8 cellular contexts compared by ENCODE assay signal in the genomic region with DNA sequence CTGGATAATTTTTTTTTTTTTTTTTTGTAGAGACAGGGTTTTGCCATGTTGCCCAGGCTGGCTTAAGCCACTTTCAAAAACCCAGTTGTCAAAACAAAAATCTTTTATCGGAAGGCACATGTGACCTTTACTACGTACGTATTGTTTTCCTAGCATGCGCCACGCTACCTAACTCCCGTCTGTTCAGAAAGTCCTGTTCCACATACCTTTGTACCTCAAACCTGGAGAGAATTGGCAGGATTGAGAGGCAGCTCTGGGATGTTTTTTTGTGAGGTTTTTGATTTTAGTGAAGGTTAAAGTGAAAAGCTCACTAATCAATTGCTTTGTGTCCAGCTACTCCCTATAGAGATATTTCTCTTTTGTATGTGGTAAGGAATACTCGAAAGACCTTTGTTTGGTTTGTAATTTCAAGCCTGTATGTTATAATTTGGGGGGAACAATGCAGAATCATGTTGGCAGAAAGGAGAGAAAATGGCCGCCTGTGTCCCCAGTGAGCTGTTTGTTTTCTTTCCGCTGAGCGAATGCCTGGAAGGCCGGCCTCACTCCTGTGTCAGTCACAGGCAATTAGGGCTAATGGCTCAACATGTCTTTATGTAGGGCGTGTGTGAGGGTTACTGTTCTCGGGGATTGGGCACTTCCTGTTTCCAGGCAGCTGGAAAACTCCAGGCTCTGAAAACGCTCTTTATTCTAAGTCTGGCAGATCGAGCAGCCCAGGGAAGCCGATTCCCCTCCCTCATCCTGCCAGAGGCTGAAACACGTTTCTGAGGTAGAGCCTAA.
DNase-seq lines count a peak whose midpoint lies in the region; ATAC-seq, FAIRE-seq and TF ChIP-seq lines count a peak whose summit lies in the region.

No MANE protein-coding gene starts in this region.

- H3K4me2 ChIP-seq in HepG2 (ENCODE audit: low read depth, low read length) = no peak overlapping the region

- POLR2A ChIA-PET in HepG2 (lab: Yijun Ruan, JAX) = no interaction called here

- CTCF ChIA-PET in HepG2 (lab: Yijun Ruan, JAX; ENCODE audit: low intra/inter-chr PET ratio, low total read pairs) = no interaction called here

- H3K79me2 ChIP-seq in HepG2 (ENCODE audit: insufficient read depth, low read length) = no peaks in the 10 kb centered on the region

- no peak for TF ChIP-seq EP300 in HepG2 (IDR thresholded peaks at IDR 0.05; ENCODE audit: low read depth in 2 of 2, low read length in 2 of 2)
- TF ChIP-seq EP300 in HepG2 (CRISPR knock-in tag; IDR thresholded peaks at IDR 0.05; ENCODE audit: borderline replicate concordance) = no peak
- TF ChIP-seq EP300 in suprapubic skin (IDR thresholded peaks at IDR 0.05) = no peak

- intact Hi-C loops in HepG2 (cut with micrococcal nuclease; ENCODE audit: unreplicated experiment) = no loop called here

- H3K27ac ChIP-seq in duodenal mucosa (ENCODE audit: low read depth, low read length) (peak overlapping the region; percentile 63), HepG2 (ENCODE audit: extremely low read length, insufficient read depth, low read length) (no peak overlapping the region), suprapubic skin (peak overlapping the region; percentile 87)

- H3K4me3 ChIP-seq in duodenal mucosa (ENCODE audit: low read depth in 1 of 2, low read length in 2 of 2) = no peak overlapping the region
- H3K4me3 ChIP-seq in HepG2 (replicated peaks in 1 of 3; ENCODE audit: insufficient read depth in 1 of 3, low read depth in 2 of 3, low read length in 3 of 3) = no peak overlapping the region
- H3K4me3 ChIP-seq in suprapubic skin = no peak overlapping the region

- H2AFZ ChIP-seq in HepG2 (ENCODE audit: low read length) = no peak overlapping the region

- H3K9ac ChIP-seq in duodenal mucosa (ENCODE audit: low read depth in 1 of 2, low read length in 2 of 2) = no peak overlapping the region
- no peak overlapping the region for H3K9ac ChIP-seq in HepG2 (ENCODE audit: insufficient read depth, low read depth, low read length)

- DNase-seq in NCI-H2196 (lab: John Stamatoyannopoulos, UW; ENCODE audit: unreplicated experiment) (peak; percentile 18), NCI-H2196 treated with DMSO at 0.1 percent for 48 hours (lab: John Stamatoyannopoulos, UW; ENCODE audit: unreplicated experiment) (no peak), HepG2 (ENCODE audit: low spot score) (no peak), suprapubic skin (ENCODE audit: low spot score in 2 of 2) (peak; percentile 79 to 82)
- DNase-seq in activated CD4-positive, alpha-beta T cell treated with anti-CD3 and anti-CD28 coated beads, Interleukin-2, amount 50 U/mL, for 1 hour = no peak

- no peaks in the 10 kb centered on the region for H4K20me1 ChIP-seq in HepG2 (ENCODE audit: insufficient read depth, low read length)

- H3K36me3 ChIP-seq in duodenal mucosa (ENCODE audit: control insufficient read depth in 1 of 2, insufficient read depth in 2 of 2, low read length in 2 of 2) (peaks cover 7 to 40% of the 10 kb centered on the region in 2 donors), HepG2 (replicated peaks in 1 of 2; ENCODE audit: control insufficient read depth in 1 of 2, insufficient read depth in 2 of 2, low read length in 2 of 2) (peaks cover 16 to 33% of the 10 kb centered on the region in 2 experiments), suprapubic skin (peaks cover 13% of the 10 kb centered on the region)

- TF ChIP-seq POLR2A in HepG2 (IDR thresholded peaks at IDR 0.05; ENCODE audit: insufficient read depth in 1 of 2, low read depth in 2 of 2, low read length in 2 of 2) = no peak
- TF ChIP-seq POLR2A in suprapubic skin (IDR thresholded peaks at IDR 0.05) = no peak

- no peak for TF ChIP-seq RAD21 in HepG2 (CRISPR knock-in tag; IDR thresholded peaks at IDR 0.05)

- in situ Hi-C loops in HepG2 (cut with HindIII; ENCODE audit: extremely low pct_ligation_motif_present, low pct_unique_long_range_greater_than_20kb) = no loop called here

- no TSS peak for BruUV-seq in HepG2 (replicated peaks; lab: Mats Ljungman, UMichigan)

- no peaks in the 10 kb centered on the region for H3K9me3 ChIP-seq in duodenal mucosa (ENCODE audit: control insufficient read depth in 1 of 2, low read length in 2 of 2)
- no peaks in the 10 kb centered on the region for H3K9me3 ChIP-seq in HepG2 (ENCODE audit: low read length)
- H3K9me3 ChIP-seq in suprapubic skin = no peaks in the 10 kb centered on the region

- ATAC-seq in HepG2 = no peak
- no peak for ATAC-seq in HG02973 (IDR thresholded peaks at IDR 0.05; ENCODE audit: unreplicated experiment)
- no peak for ATAC-seq in GM18519 (IDR thresholded peaks at IDR 0.05; ENCODE audit: low FRiP score, unreplicated experiment)

- H3K4me1 ChIP-seq in duodenal mucosa (ENCODE audit: control insufficient read depth in 1 of 2, insufficient read depth in 2 of 2, low read length in 2 of 2) (peaks cover 0 to 3% of the 10 kb centered on the region in 2 donors), HepG2 (ENCODE audit: insufficient read depth, low read length) (no peaks in the 10 kb centered on the region), suprapubic skin (peaks cover 26% of the 10 kb centered on the region)

- TF ChIP-seq CTCF in HepG2 (CRISPR knock-in tag; IDR thresholded peaks at IDR 0.05) (no peak), suprapubic skin (IDR thresholded peaks at IDR 0.05) (no peak)

- H3K27me3 ChIP-seq in duodenal mucosa (ENCODE audit: control insufficient read depth in 1 of 2, insufficient read depth in 2 of 2, low read length in 2 of 2) (no peaks in the 10 kb centered on the region), HepG2 (ENCODE audit: control insufficient read depth in 1 of 2, insufficient read depth in 2 of 2, low read length in 2 of 2) (no peaks in the 10 kb centered on the region), suprapubic skin (no peaks in the 10 kb centered on the region)

- WGBS in HepG2 (ENCODE audit: low lambda C conversion rate) = 95% methylated on average over 17 of the region's 17 CpGs
- 57% methylated on average over 17 of the region's 17 CpGs for WGBS in suprapubic skin

- FAIRE-seq in HepG2 (lab: Jason Lieb, UNC) = no peak

TF ChIP-seq in HepG2, 621 proteins besides CTCF, POLR2A, EP300 and RAD21:
- TF ChIP-seq ZSCAN22 (CRISPR knock-in tag; IDR thresholded peaks at IDR 0.05) = no peak
- peak; percentile 23; the same call in 1 of the 2 replicates for TF ChIP-seq ZBTB38 (CRISPR knock-in tag; IDR thresholded peaks at IDR 0.05)

Comparison
In these comparisons a context has a peak if more than half of its experiments do, and no peak if none do; other contexts are left out.
1. DNase-seq: peak in NCI-H2196 (single experiment) and suprapubic skin (2 of 2); none in NCI-H2196 treated with DMSO at 0.1 percent for 48 hours (single experiment), HepG2 (single experiment) and activated CD4-positive, alpha-beta T cell treated with anti-CD3 and anti-CD28 coated beads, Interleukin-2, amount 50 U/mL, for 1 hour (single experiment).